Comparison of ENCODE assay signal across 19 cellular contexts in genomic region chr10:72025400-72025799, GRCh38.
A peak's percentile ranks its signal among the peaks of the same experiment; 100 is the strongest.
DNase-seq lines count a peak whose midpoint lies in the region; ATAC-seq and TF ChIP-seq lines count a peak whose summit lies in the region.
"Had no signal": no experiment of that assay in that cellular context is flagged by ENCODE, and none has a peak within 500 bp of the region (broad histone marks: within the 10 kb centered on the region; RNA-seq: fewer than 3 reads in every experiment).

No MANE protein-coding gene starts in this region.

- CTCF ChIA-PET in RWPE1 (lab: Yijun Ruan, JAX): interaction anchor here (0.5 to 1.1 kb wide), 5 partner anchors 23 to 142 kb away, joined by 3 to 7 read pairs (median 3); no protein-coding TSS in a partner anchor

- no peaks in the 10 kb centered on the region for H3K36me3 ChIP-seq in neuronal stem cell (replicated peaks in 1 of 2; ENCODE audit: control insufficient read depth in 2 of 2, insufficient read depth in 2 of 2, low read length in 2 of 2)

- H3K27me3 Mint-ChIP-seq in nephron (ENCODE audit: low read depth): peaks cover 7% of the 10 kb centered on the region
- peaks cover 5 to 17% of the 10 kb centered on the region in 2 donors for H3K27me3 Mint-ChIP-seq in stimulated activated naive B cell treated with anti-CD40 and anti-IgM and Interleukin-4, amounts not matched to agents 10 μg/mL and 1 μg/mL and 100 μg/mL, for 72 hours

- H3K27ac Mint-ChIP-seq in nephron: peak overlapping the region in 2 of 3 experiments; percentile 6 to 91
- H3K27ac Mint-ChIP-seq in stimulated activated naive B cell treated with anti-CD40 and anti-IgM and Interleukin-4, amounts not matched to agents 10 μg/mL and 1 μg/mL and 100 μg/mL, for 72 hours: no peak overlapping the region
- H3K27ac Mint-ChIP-seq: B cell; CD4-positive, CD25-positive, alpha-beta regulatory T cell; CD8-positive, alpha-beta memory T cell; GM23338 had no signal

- no peak overlapping the region for H2BK120ac ChIP-seq in neuronal stem cell (ENCODE audit: low read depth, low read length)

- peaks cover 4% of the 10 kb centered on the region for H3K9me3 Mint-ChIP-seq in nephron
- H3K9me3 Mint-ChIP-seq in stimulated activated naive B cell treated with anti-CD40 and anti-IgM and Interleukin-4, amounts not matched to agents 10 μg/mL and 1 μg/mL and 100 μg/mL, for 72 hours: peaks cover 0 to 2% of the 10 kb centered on the region in 2 donors
- H3K9me3 Mint-ChIP-seq: GM23338 had no signal

- H3K27ac ChIP-seq in RWPE1 (peak overlapping the region; percentile 78), neuronal stem cell (replicated peaks; ENCODE audit: low read length) (no peak overlapping the region)
- H3K27ac ChIP-seq: HL-60 had no signal

- no peak overlapping the region for H4K91ac ChIP-seq in neuronal stem cell (ENCODE audit: low read depth, low read length, poor library complexity)

- no peak overlapping the region for H3K14ac ChIP-seq in neuronal stem cell (ENCODE audit: low read length)

- no peak overlapping the region for H2BK15ac ChIP-seq in neuronal stem cell (ENCODE audit: low read length)

- H3K23ac ChIP-seq in neuronal stem cell (ENCODE audit: low read depth, low read length, poor library complexity): no peak overlapping the region

- H3K4me2 ChIP-seq in neuronal stem cell (ENCODE audit: insufficient read depth, low read length, poor library complexity, severe bottlenecking): no peak overlapping the region
- H3K4me2 ChIP-seq: GM23338 had no signal

- DNase-seq in RWPE1 (ENCODE audit: low spot score): no peak
- DNase-seq in neuronal stem cell (ENCODE audit: low spot score): no peak
- no peak for DNase-seq in stimulated activated naive B cell treated with anti-CD40 and anti-IgM and Interleukin-4, amounts not matched to agents 10 μg/mL and 1 μg/mL and 100 μg/mL, for 72 hours
- no peak for DNase-seq in Kasumi-1 (lab: John Stamatoyannopoulos, UW)
- DNase-seq in T-helper 2 cell: no peak
- DNase-seq: C1 segment of cervical spinal cord; CD4-positive, CD25-positive, alpha-beta regulatory T cell; CD8-positive, alpha-beta memory T cell; COR-L47; DMS 273 treated with DMSO at 0.1 percent for 48 hours; DMS53; DND-41; EL; HCEC 1CT had no signal

- H3K18ac ChIP-seq in neuronal stem cell (ENCODE audit: low read length): no peak overlapping the region

- no peak overlapping the region for H2AK5ac ChIP-seq in neuronal stem cell (ENCODE audit: low read depth, low read length)

- H3K79me1 ChIP-seq in neuronal stem cell (ENCODE audit: low read depth, low read length): no peaks in the 10 kb centered on the region

- no peak overlapping the region for H3K4ac ChIP-seq in neuronal stem cell (ENCODE audit: low read length)

- no peak for ATAC-seq in stimulated activated naive B cell treated with anti-CD40 and anti-IgM and Interleukin-4, amounts not matched to agents 10 μg/mL and 1 μg/mL and 100 μg/mL, for 72 hours (replicated peaks)
- ATAC-seq: GM12878, GM23338 had no signal

- no peak overlapping the region for H3K9ac ChIP-seq in neuronal stem cell (ENCODE audit: low read depth, low read length, poor library complexity)

- H2AFZ ChIP-seq in neuronal stem cell (ENCODE audit: low read length): peak overlapping the region; percentile 81
- H2AFZ ChIP-seq: GM23338 had no signal

- no peak overlapping the region for H4K8ac ChIP-seq in neuronal stem cell (ENCODE audit: low read depth, low read length)

- no peak overlapping the region for H3K4me3 Mint-ChIP-seq in nephron
- H3K4me3 Mint-ChIP-seq in stimulated activated naive B cell treated with anti-CD40 and anti-IgM and Interleukin-4, amounts not matched to agents 10 μg/mL and 1 μg/mL and 100 μg/mL, for 72 hours: no peak overlapping the region
- H3K4me3 Mint-ChIP-seq: B cell; CD4-positive, CD25-positive, alpha-beta regulatory T cell; CD8-positive, alpha-beta memory T cell; GM23338 had no signal

- peaks cover 2% of the 10 kb centered on the region in 2 donors for H3K9me3 ChIP-seq in neuronal stem cell (replicated peaks in 1 of 2; ENCODE audit: control insufficient read depth in 2 of 2, insufficient read depth in 1 of 2, low read depth in 1 of 2, low read length in 2 of 2)

- no CpG with 5 or more reads among the region's 8 CpGs for WGBS in neuronal stem cell (ENCODE audit: extremely low coverage in 2 of 2, insufficient read length in 2 of 2, insufficient replicate concordance in 1 of 2), 2 donors

- TF ChIP-seq CTCF in RWPE1 (conservative IDR thresholded peaks at IDR 0.05; ENCODE audit: low read depth): no peak
- no peak for TF ChIP-seq CTCF in nephron (IDR thresholded peaks at IDR 0.05; ENCODE audit: unreplicated experiment in 3 of 3)

- H2BK5ac ChIP-seq in neuronal stem cell (ENCODE audit: low read length): no peak overlapping the region

- H3K4me1 Mint-ChIP-seq in nephron: peaks cover 63% of the 10 kb centered on the region
- peaks cover 7% of the 10 kb centered on the region in 2 donors for H3K4me1 Mint-ChIP-seq in stimulated activated naive B cell treated with anti-CD40 and anti-IgM and Interleukin-4, amounts not matched to agents 10 μg/mL and 1 μg/mL and 100 μg/mL, for 72 hours

- H3K4me1 ChIP-seq in neuronal stem cell (ENCODE audit: control insufficient read depth in 2 of 2, insufficient read depth in 1 of 2, low read depth in 1 of 2, low read length in 2 of 2): peaks cover 4 to 8% of the 10 kb centered on the region in 2 donors

- H3K36me3 Mint-ChIP-seq in nephron (ENCODE audit: low read depth): no peaks in the 10 kb centered on the region
- H3K36me3 Mint-ChIP-seq in stimulated activated naive B cell treated with anti-CD40 and anti-IgM and Interleukin-4, amounts not matched to agents 10 μg/mL and 1 μg/mL and 100 μg/mL, for 72 hours: no peaks in the 10 kb centered on the region
- H3K36me3 Mint-ChIP-seq: CD4-positive, CD25-positive, alpha-beta regulatory T cell; CD8-positive, alpha-beta memory T cell had no signal

- POLR2A ChIA-PET in RWPE1 (lab: Yijun Ruan, JAX; ENCODE audit: low non-redundant PET): no interaction called here

- no peak overlapping the region for H3K4me3 ChIP-seq in neuronal stem cell (ENCODE audit: low read length in 2 of 2)
- H3K4me3 ChIP-seq: GM12878, GM23338 had no signal

- H3K27me3 ChIP-seq in neuronal stem cell (ENCODE audit: control insufficient read depth in 3 of 3, insufficient read depth in 3 of 3, low read depth in 1 of 3, low read length in 3 of 3): no peaks in the 10 kb centered on the region

- no peak overlapping the region for H2BK12ac ChIP-seq in neuronal stem cell (ENCODE audit: low read length)
